Comparison of ENCODE assay signal across 15 cellular contexts in genomic region chr3:52210550-52211046, GRCh38. TPM values are rescaled to one million over a fixed set of nuclear protein-coding genes. Genes with fewer than 3 reads are reported as not detected.
A peak's percentile ranks its signal among the peaks of the same experiment; 100 is the strongest.
DNase-seq lines count a peak whose midpoint lies in the region; ATAC-seq and TF ChIP-seq lines count a peak whose summit lies in the region.
"Had no signal": no experiment of that assay in that cellular context is flagged by ENCODE, and none has a peak within 500 bp of the region (broad histone marks: within the 10 kb centered on the region; RNA-seq: fewer than 3 reads in every experiment).

No MANE protein-coding gene starts in this region.

- H3K9me1 ChIP-seq in IMR-90 (ENCODE audit: insufficient read depth, low read length), result no peaks in the 10 kb centered on the region; the same call in 1 of the 2 replicates

- H3K23ac ChIP-seq in IMR-90 (ENCODE audit: low read depth, low read length), result no peak overlapping the region

- no CpG with 5 or more reads among the region's 6 CpGs for WGBS in IMR-90 (ENCODE audit: extremely low coverage in 2 of 2, insufficient read length in 1 of 2), 2 experiments

- ATAC-seq in IMR-90 (ENCODE audit: low read depth) (no peak), GM18520 (IDR thresholded peaks at IDR 0.05; ENCODE audit: unreplicated experiment) (no peak)
- ATAC-seq in stimulated activated effector memory CD8-positive, alpha-beta T cell treated with anti-CD3 and anti-CD28 coated beads, Interleukin-12 subunit alpha, Interleukin-12 subunit beta, amount 100 ng/mL, for 72 hours, result no peak
- ATAC-seq: effector memory CD8-positive, alpha-beta T cell; Panc1 had no signal

- BruUV-seq in IMR-90 (replicated peaks; lab: Mats Ljungman, UMichigan), result no TSS peak

- H3K4me3 Mint-ChIP-seq in stimulated activated effector memory CD8-positive, alpha-beta T cell treated with anti-CD3 and anti-CD28 coated beads, Interleukin-12 subunit alpha, Interleukin-12 subunit beta, amount 100 ng/mL, for 72 hours, result no peak overlapping the region
- H3K4me3 Mint-ChIP-seq: effector memory CD8-positive, alpha-beta T cell; mesothelial cell of epicardium had no signal

- no peak overlapping the region for H3K18ac ChIP-seq in IMR-90 (ENCODE audit: low read depth, low read length)

- H2BK20ac ChIP-seq in IMR-90 (ENCODE audit: low read depth, low read length), result no peak overlapping the region

- H4K20me1 ChIP-seq in IMR-90 (ENCODE audit: insufficient read depth, low read length), result no peaks in the 10 kb centered on the region; the same call in 1 of the 2 replicates

- peaks cover 2% of the 10 kb centered on the region; the same call in 1 of the 2 replicates for H3K4me1 ChIP-seq in IMR-90 (ENCODE audit: control insufficient read depth, insufficient read depth, low read length)

- no peak overlapping the region for H2AK9ac ChIP-seq in IMR-90 (replicated peaks; ENCODE audit: low read depth, low read length, poor library complexity)

- peak overlapping the region; percentile 47; the same call in 1 of the 2 replicates for H3K27ac ChIP-seq in IMR-90 (ENCODE audit: insufficient read depth, low read length)

- 0 out of 2 replicates have a peak overlapping the region, but pooled peaks have one; percentile 12 for H3K4ac ChIP-seq in IMR-90 (ENCODE audit: low read depth, low read length)

- H3K27me3 ChIP-seq in IMR-90 (ENCODE audit: control insufficient read depth, insufficient read depth, low read length), result no peaks in the 10 kb centered on the region

- POLR2A ChIA-PET in IMR-90 (lab: Charles Lee; ENCODE audit: unreplicated experiment), result no interaction called here

- H3K4me1 Mint-ChIP-seq in stimulated activated effector memory CD8-positive, alpha-beta T cell treated with anti-CD3 and anti-CD28 coated beads, Interleukin-12 subunit alpha, Interleukin-12 subunit beta, amount 100 ng/mL, for 72 hours, result peaks cover 12% of the 10 kb centered on the region
- H3K4me1 Mint-ChIP-seq: mesothelial cell of epicardium had no signal

- H3K4me3 ChIP-seq in IMR-90 (ENCODE audit: insufficient read depth, low read depth, low read length), result no peak overlapping the region
- no peak overlapping the region for H3K4me3 ChIP-seq in fibroblast of villous mesenchyme (ENCODE audit: low read depth, low read length)

- H3K9me3 ChIP-seq in IMR-90 (ENCODE audit: control insufficient read depth, insufficient read depth, low read length), result no peaks in the 10 kb centered on the region

- TF ChIP-seq CTCF in IMR-90 (conservative IDR thresholded peaks at IDR 0.05; ENCODE audit: low read depth, low read length) (no peak), fibroblast of villous mesenchyme (IDR thresholded peaks at IDR 0.05; ENCODE audit: insufficient read depth, low read depth, low read length) (no peak)

- TF ChIP-seq POLR2A in IMR-90 (IDR thresholded peaks at IDR 0.05; ENCODE audit: low read depth, low read length), result no peak

- H2AFZ ChIP-seq in IMR-90 (replicated peaks; ENCODE audit: low read length, poor library complexity), result no peak overlapping the region

- H2AK5ac ChIP-seq in IMR-90 (ENCODE audit: low read depth, low read length), result no peak overlapping the region; the same call in 1 of the 2 replicates

- TF ChIP-seq RAD21 in IMR-90 (IDR thresholded peaks at IDR 0.05; ENCODE audit: low read length), result no peak

- H2BK5ac ChIP-seq in IMR-90 (ENCODE audit: low read depth, low read length, poor library complexity, severe bottlenecking), result peak overlapping the region; percentile 20

- peak overlapping the region; percentile 43; the same call in 1 of the 2 replicates for H4K91ac ChIP-seq in IMR-90 (ENCODE audit: insufficient read depth, low read depth, low read length)

- peaks cover 8 to 16% of the 10 kb centered on the region in 2 experiments; a peak in 2 of 4 replicates for H3K79me1 ChIP-seq in IMR-90 (ENCODE audit: low read depth in 1 of 2, low read length in 2 of 2)

- no peak overlapping the region; the same call in 2 of the 3 replicates for H2BK15ac ChIP-seq in IMR-90 (ENCODE audit: low read depth, low read length)

- intact Hi-C loops in IMR-90 (cut with micrococcal nuclease), result no loop called here

- no peak overlapping the region for H4K5ac ChIP-seq in IMR-90 (ENCODE audit: low read depth, low read length)

- CTCF ChIA-PET in IMR-90 (lab: Yijun Ruan, JAX), result no interaction called here

- in situ Hi-C loops in IMR-90 (cut with MboI; ENCODE audit: low sequenced_read_pairs), result no loop called here
- in situ Hi-C loops in ACHN (cut with HindIII; ENCODE audit: low pct_ligation_motif_present, low pct_unique_long_range_greater_than_20kb, low sequenced_read_pairs), result no loop called here

- no peaks in the 10 kb centered on the region for H3K9me3 Mint-ChIP-seq in stimulated activated effector memory CD8-positive, alpha-beta T cell treated with anti-CD3 and anti-CD28 coated beads, Interleukin-12 subunit alpha, Interleukin-12 subunit beta, amount 100 ng/mL, for 72 hours
- H3K9me3 Mint-ChIP-seq: effector memory CD8-positive, alpha-beta T cell had no signal

- DNase-seq in IMR-90, result peak; percentile 55
- peak; percentile 86 for DNase-seq in OCI-M1 (lab: John Stamatoyannopoulos, UW)
- peak; percentile 91 for DNase-seq in fibroblast of villous mesenchyme (ENCODE audit: low read depth)
- no peak for DNase-seq in stimulated activated effector memory CD8-positive, alpha-beta T cell treated with anti-CD3 and anti-CD28 coated beads, Interleukin-12 subunit alpha, Interleukin-12 subunit beta, amount 100 ng/mL, for 72 hours (ENCODE audit: low spot score in 2 of 2)
- DNase-seq in ACHN, result no peak
- DNase-seq in NCI-H2107 treated with DMSO at 0.1 percent for 48 hours (lab: John Stamatoyannopoulos, UW; ENCODE audit: unreplicated experiment), result no peak
- DNase-seq: activated CD8-positive, alpha-beta memory T cell treated with anti-CD3 and anti-CD28 coated beads, Interleukin-2, amount 50 U/mL, for 48 hours; effector memory CD8-positive, alpha-beta T cell; hippocampal formation; NCI-H1694 treated with DMSO at 0.1 percent for 48 hours had no signal

- no peak overlapping the region for H3K56ac ChIP-seq in IMR-90 (ENCODE audit: extremely low read depth, insufficient read depth, low read length)

- peaks cover 100% of the 10 kb centered on the region for H3K36me3 Mint-ChIP-seq in stimulated activated effector memory CD8-positive, alpha-beta T cell treated with anti-CD3 and anti-CD28 coated beads, Interleukin-12 subunit alpha, Interleukin-12 subunit beta, amount 100 ng/mL, for 72 hours

- dilution Hi-C loops in IMR-90 (cut with HindIII; ENCODE audit: low sequenced_read_pairs, unreplicated experiment), result no loop called here

- H2BK120ac ChIP-seq in IMR-90 (ENCODE audit: low read depth, low read length), result no peak overlapping the region

- peaks cover 74% of the 10 kb centered on the region for H3K36me3 ChIP-seq in IMR-90 (ENCODE audit: control insufficient read depth, insufficient read depth, low read length)

- no peak overlapping the region for H4K8ac ChIP-seq in IMR-90 (ENCODE audit: low read depth in 2 of 2, low read length in 2 of 2)

- H3K14ac ChIP-seq in IMR-90 (replicated peaks; ENCODE audit: low read depth, low read length), result no peak overlapping the region

- H3K9ac ChIP-seq in IMR-90 (ENCODE audit: low read depth, low read length), result no peak overlapping the region

- H3K4me2 ChIP-seq in IMR-90 (ENCODE audit: low read depth, low read length), result no peak overlapping the region

- peak overlapping the region; percentile 9 for H3K27ac Mint-ChIP-seq in stimulated activated effector memory CD8-positive, alpha-beta T cell treated with anti-CD3 and anti-CD28 coated beads, Interleukin-12 subunit alpha, Interleukin-12 subunit beta, amount 100 ng/mL, for 72 hours
- H3K27ac Mint-ChIP-seq: mesothelial cell of epicardium had no signal

TF ChIP-seq in IMR-90, 13 proteins besides CTCF, POLR2A, EP300 and RAD21:
- no peak for TF ChIP-seq ELK1 (IDR thresholded peaks at IDR 0.05; ENCODE audit: borderline replicate concordance, low read depth, low read length)
- TF ChIP-seq CEBPB (IDR thresholded peaks at IDR 0.05; ENCODE audit: low read depth, low read length), result peak; percentile 85

RNA-seq across cellular contexts. Expression of gene ALAS1, which starts 12.6 kb away (rescaled TPM):
- total RNA-seq in IMR-90 (2012; rRNA removed) (29.7 and 32.8 TPM in 2 replicates), fibroblast of villous mesenchyme (42.5 and 52.2 TPM in 2 replicates)
- polyA plus RNA-seq in IMR-90 (2012; rRNA removed), result 47.2 and 47.8 TPM in 2 replicates
- polyA plus RNA-seq in IMR-90 (2012; cell fraction: cytosol; rRNA removed), result 34.1 and 38.0 TPM in 2 replicates
- polyA plus RNA-seq in IMR-90 (2012; cell fraction: nucleus; rRNA removed; ENCODE audit: low replicate concordance), result 38.1 and 45.9 TPM in 2 replicates

RNA-seq across cellular contexts. Expression of gene TLR9, which starts 14.8 kb away (rescaled TPM):
- total RNA-seq in IMR-90 (2012; rRNA removed) (not detected in 2 replicates), fibroblast of villous mesenchyme (not detected in 2 replicates)
- polyA plus RNA-seq in IMR-90 (2012; rRNA removed), result 0.03 TPM in 1 of 2 replicates, not detected in the other
- polyA plus RNA-seq in IMR-90 (2012; cell fraction: cytosol; rRNA removed), result 0.01 TPM in 1 of 2 replicates, not detected in the other
- polyA plus RNA-seq in IMR-90 (2012; cell fraction: nucleus; rRNA removed; ENCODE audit: low replicate concordance), result 0.15 TPM in 2 replicates
- total RNA-seq: H1, temporal lobe had no signal

RNA-seq across cellular contexts. Expression of gene TWF2, which starts 28.4 kb away (rescaled TPM):
- total RNA-seq in IMR-90 (2012; rRNA removed) (105 and 111 TPM in 2 replicates), fibroblast of villous mesenchyme (75.6 and 130 TPM in 2 replicates)
- polyA plus RNA-seq in IMR-90 (2012; rRNA removed), result 145 and 158 TPM in 2 replicates
- 165 and 194 TPM in 2 replicates for polyA plus RNA-seq in IMR-90 (2012; cell fraction: cytosol; rRNA removed)
- polyA plus RNA-seq in IMR-90 (2012; cell fraction: nucleus; rRNA removed; ENCODE audit: low replicate concordance), result 62.0 and 123 TPM in 2 replicates

RNA-seq across cellular contexts. Expression of gene PPM1M, which starts 35.0 kb away (rescaled TPM):
- total RNA-seq in IMR-90 (2012; rRNA removed) (12.2 and 13.1 TPM in 2 replicates), fibroblast of villous mesenchyme (19.0 and 20.3 TPM in 2 replicates)
- polyA plus RNA-seq in IMR-90 (2012; rRNA removed), result 15.4 and 18.1 TPM in 2 replicates
- 12.1 and 14.9 TPM in 2 replicates for polyA plus RNA-seq in IMR-90 (2012; cell fraction: cytosol; rRNA removed)
- polyA plus RNA-seq in IMR-90 (2012; cell fraction: nucleus; rRNA removed; ENCODE audit: low replicate concordance), result 51.7 and 53.1 TPM in 2 replicates

RNA-seq across cellular contexts. Expression of gene POC1A, which starts 56.4 kb away (rescaled TPM):
- total RNA-seq in IMR-90 (2012; rRNA removed) (8.3 and 10.6 TPM in 2 replicates), fibroblast of villous mesenchyme (5.6 and 6.1 TPM in 2 replicates)
- polyA plus RNA-seq in IMR-90 (2012; rRNA removed), result 11.5 TPM in 2 replicates
- 9.0 and 9.3 TPM in 2 replicates for polyA plus RNA-seq in IMR-90 (2012; cell fraction: cytosol; rRNA removed)
- polyA plus RNA-seq in IMR-90 (2012; cell fraction: nucleus; rRNA removed; ENCODE audit: low replicate concordance), result 5.2 and 10.5 TPM in 2 replicates

Comparison
In these comparisons a context has a peak if more than half of its experiments do, and no peak if none do; other contexts are left out.
1. DNase-seq: peak in IMR-90 (single experiment), OCI-M1 (single experiment) and fibroblast of villous mesenchyme (single experiment); none in stimulated activated effector memory CD8-positive, alpha-beta T cell treated with anti-CD3 and anti-CD28 coated beads, Interleukin-12 subunit alpha, Interleukin-12 subunit beta, amount 100 ng/mL, for 72 hours (0 of 2), ACHN (single experiment) and NCI-H2107 treated with DMSO at 0.1 percent for 48 hours (single experiment).